ENCODE assay signal across 8 cellular contexts in genomic region chr3:158539414-158540014, GRCh38. TPM values are rescaled to one million over a fixed set of nuclear protein-coding genes. Genes with fewer than 3 reads are reported as not detected.
DNase-seq lines count a peak whose midpoint lies in the region; ATAC-seq, FAIRE-seq and TF ChIP-seq lines count a peak whose summit lies in the region.

No MANE protein-coding gene starts in this region.

- no peak overlapping the region for H3K27ac ChIP-seq in tibial artery

- no peak overlapping the region for H3K27ac Mint-ChIP-seq in Calu3 (ENCODE audit: unreplicated experiment)
- H3K27ac Mint-ChIP-seq in T-cell, result no peak overlapping the region

- TF ChIP-seq CTCF in Calu3 (IDR thresholded peaks at IDR 0.05; ENCODE audit: unreplicated experiment) (peak; percentile 55), bronchial epithelial cell (IDR thresholded peaks at IDR 0.05; ENCODE audit: insufficient read depth, low read length, severe bottlenecking) (peak; percentile 49), tibial artery (IDR thresholded peaks at IDR 0.05) (peak; percentile 27 to 32)

- POLR2A ChIA-PET in T-cell (lab: Charles Lee), result interaction anchor here in 1 of 2 donors (0.6 kb wide), 1 partner anchor 981 kb away, joined by 3 read pairs; no protein-coding TSS in a partner anchor

- CTCF ChIA-PET in Calu3 (lab: Charles Lee), result interaction anchor here (0.7 to 2.5 kb wide), 2 partner anchors 30 to 120 kb away, joined by 3 to 8 read pairs; partner anchors contain the start of gene MLF1
- CTCF ChIA-PET in T-cell (lab: Charles Lee), result interaction anchor here (0.5 to 1.7 kb wide), 8 partner anchors 9 to 273 kb away, joined by 3 to 5 read pairs (median 4); partner anchors contain the start of gene GFM1 (in 1 of the 2)

- DNase-seq in Calu3 (peak; percentile 70), NCI-H1105 treated with DMSO at 0.1 percent for 48 hours (lab: John Stamatoyannopoulos, UW) (peak; percentile 92), T-cell (peak in 24 of 34 experiments; percentile 0 to 39 (median 24)), bronchial epithelial cell (ENCODE audit: low read depth) (peak; percentile 38), lung microvascular endothelial cell (ENCODE audit: low read depth in 2 of 2) (peak; percentile 71 to 81), tibial artery (no peak)

- H3K36me3 ChIP-seq in bronchial epithelial cell (ENCODE audit: control insufficient read depth, insufficient read depth, low read length) (no peaks in the 10 kb centered on the region), tibial artery (peaks cover 0 to 5% (median 0%) of the 10 kb centered on the region in 3 donors)

- no peaks in the 10 kb centered on the region for H3K27me3 ChIP-seq in bronchial epithelial cell (ENCODE audit: control insufficient read depth, insufficient read depth, low read length)
- H3K27me3 ChIP-seq in tibial artery, result no peaks in the 10 kb centered on the region

- ATAC-seq in GM21723 (IDR thresholded peaks at IDR 0.05; ENCODE audit: unreplicated experiment) (peak; percentile 67), T-cell (replicated peaks in 1 of 4) (peak in 1 of 4 experiments; percentile 39), GM19328 (IDR thresholded peaks at IDR 0.05; ENCODE audit: unreplicated experiment) (no peak)

- H3K36me3 Mint-ChIP-seq in Calu3 (ENCODE audit: insufficient read depth, unreplicated experiment), result no peaks in the 10 kb centered on the region
- H3K36me3 Mint-ChIP-seq in T-cell, result peaks cover 22% of the 10 kb centered on the region

- BruUV-seq in Calu3 (replicated peaks; lab: Mats Ljungman, UMichigan), result no TSS peak

- H3K9me3 Mint-ChIP-seq in Calu3 (ENCODE audit: low read depth, unreplicated experiment) (no peaks in the 10 kb centered on the region), T-cell (no peaks in the 10 kb centered on the region)

- H3K4me1 Mint-ChIP-seq in Calu3 (ENCODE audit: low read depth, unreplicated experiment), result no peaks in the 10 kb centered on the region
- H3K4me1 Mint-ChIP-seq in T-cell, result no peaks in the 10 kb centered on the region

- intact Hi-C loops in Calu3 (cut with micrococcal nuclease; ENCODE audit: unreplicated experiment), result loop anchor here (1.0 to 10.0 kb wide), 3 partner anchors 103 to 545 kb away; partner anchors contain the start of gene GFM1
- intact Hi-C loops in tibial artery (cut with DNase I; ENCODE audit: low total_unique reads), result loop anchor here (10.0 kb wide), 1 partner anchor 925 kb away; no protein-coding TSS in a partner anchor

- H3K4me3 Mint-ChIP-seq in Calu3 (ENCODE audit: low read depth, unreplicated experiment) (no peak overlapping the region), T-cell (no peak overlapping the region)

- H3K4me1 ChIP-seq in tibial artery, result no peaks in the 10 kb centered on the region

- FAIRE-seq in bronchial epithelial cell (lab: Jason Lieb, UNC), result no peak

- no peaks in the 10 kb centered on the region for H3K9me3 ChIP-seq in tibial artery

- H3K4me3 ChIP-seq in bronchial epithelial cell (ENCODE audit: low read depth, low read length), result no peak overlapping the region
- H3K4me3 ChIP-seq in tibial artery, result no peak overlapping the region

- H3K27me3 Mint-ChIP-seq in Calu3 (ENCODE audit: unreplicated experiment), result no peaks in the 10 kb centered on the region
- no peaks in the 10 kb centered on the region for H3K27me3 Mint-ChIP-seq in T-cell

RNA-seq across cellular contexts. Expression of gene MLF1, which starts 31.5 kb away (rescaled TPM):
- total RNA-seq in Calu3 (2022), result 53.0 and 53.1 TPM in 2 replicates
- 1 to 10 TPM in 4 of 5 donors, under 1 TPM in 1; 0.54 to 8.4 (median 1.5) TPM for total RNA-seq in T-cell
- total RNA-seq in bronchial epithelial cell, result 5.5 and 12.2 TPM in 2 replicates
- total RNA-seq in lung microvascular endothelial cell, result 4.8 TPM in 2 replicates

Comparison
In these comparisons a context has a peak if more than half of its experiments do, and no peak if none do; other contexts are left out.
1. DNase-seq: peak in Calu3 (single experiment), NCI-H1105 treated with DMSO at 0.1 percent for 48 hours (single experiment), T-cell (24 of 34), bronchial epithelial cell (single experiment) and lung microvascular endothelial cell (2 of 2); none in tibial artery (0 of 2).
2. Peak in every context shown above with its lines, with median percentiles within 50 percentile points of each other: CTCF ChIP-seq.